13 cellular contexts compared by ENCODE assay signal in genomic region chr13:110503037-110503901, GRCh38. TPM values are rescaled to one million over a fixed set of nuclear protein-coding genes. Genes with fewer than 3 reads are reported as not detected.
A peak's percentile ranks its signal among the peaks of the same experiment; 100 is the strongest.
DNase-seq lines count a peak whose midpoint lies in the region; ATAC-seq and TF ChIP-seq lines count a peak whose summit lies in the region.
"Had no signal": no experiment of that assay in that cellular context is flagged by ENCODE, and none has a peak within 500 bp of the region (broad histone marks: within the 10 kb centered on the region; RNA-seq: fewer than 3 reads in every experiment).

No MANE protein-coding gene starts in this region.

- intact Hi-C loops in psoas muscle (cut with DNase I): no loop called here

- peaks cover 93% of the 10 kb centered on the region for H3K36me3 Mint-ChIP-seq in endodermal cell (ENCODE audit: low read depth)
- H3K36me3 Mint-ChIP-seq: CD8-positive, alpha-beta T cell; stimulated activated effector memory CD8-positive, alpha-beta T cell treated with anti-CD3 and anti-CD28 coated beads, Interleukin-12 subunit alpha, Interleukin-12 subunit beta, amount 100 ng/mL, for 72 hours had no signal

- H3K9ac ChIP-seq in endodermal cell (ENCODE audit: extremely low read depth, low read length, poor library complexity, severe bottlenecking): no peak overlapping the region

- no peaks in the 10 kb centered on the region for H3K27me3 Mint-ChIP-seq in endodermal cell (ENCODE audit: insufficient read depth)

- H3K9me3 ChIP-seq in endodermal cell (ENCODE audit: control insufficient read depth, low read length) (no peaks in the 10 kb centered on the region), psoas muscle (no peaks in the 10 kb centered on the region)
- H3K9me3 ChIP-seq: mucosa of descending colon had no signal

- no peaks in the 10 kb centered on the region for H3K4me1 ChIP-seq in endodermal cell (ENCODE audit: control insufficient read depth, insufficient read depth, low read length)
- H3K4me1 ChIP-seq in psoas muscle: peaks cover 22% of the 10 kb centered on the region

- H3K4me1 Mint-ChIP-seq in endodermal cell: no peaks in the 10 kb centered on the region
- H3K4me1 Mint-ChIP-seq: stimulated activated effector memory CD8-positive, alpha-beta T cell treated with anti-CD3 and anti-CD28 coated beads, Interleukin-12 subunit alpha, Interleukin-12 subunit beta, amount 100 ng/mL, for 72 hours had no signal

- no peak for TF ChIP-seq CTCF in endodermal cell (conservative IDR thresholded peaks at IDR 0.05)
- TF ChIP-seq CTCF in psoas muscle (IDR thresholded peaks at IDR 0.05): no peak

- no peaks in the 10 kb centered on the region for H3K9me3 Mint-ChIP-seq in endodermal cell
- H3K9me3 Mint-ChIP-seq: stimulated activated effector memory CD8-positive, alpha-beta T cell treated with anti-CD3 and anti-CD28 coated beads, Interleukin-12 subunit alpha, Interleukin-12 subunit beta, amount 100 ng/mL, for 72 hours had no signal

- DNase-seq in EL (peak; percentile 55), LHCN-M2 (ENCODE audit: low read depth) (peak; percentile 19), endodermal cell (no peak), psoas muscle (peak in 1 of 2 donors; percentile 39), amniotic stem cell (lab: John Stamatoyannopoulos, UW) (no peak), kidney glomerular epithelial cell (lab: John Stamatoyannopoulos, UW) (no peak)
- DNase-seq: activated CD4-positive, alpha-beta T cell treated with anti-CD3 and anti-CD28 coated beads for 1 hour; CD8-positive, alpha-beta T cell; stimulated activated CD4-positive, alpha-beta T cell treated with anti-CD3 and anti-CD28 coated beads, Interleukin-4, amount 100 ng/mL, for 1 hour had no signal

- WGBS in endodermal cell (ENCODE audit: insufficient coverage in 1 of 2, insufficient read length in 1 of 2), 2 experiments: 84 to 89% methylated on average over 14 to 20 of the region's 20 CpGs
- WGBS in psoas muscle, 3 donors: 68 to 83% (median 70%) methylated on average over 20 of the region's 20 CpGs

- H3K4me3 Mint-ChIP-seq in endodermal cell: no peak overlapping the region
- H3K4me3 Mint-ChIP-seq: CD8-positive, alpha-beta T cell; stimulated activated effector memory CD8-positive, alpha-beta T cell treated with anti-CD3 and anti-CD28 coated beads, Interleukin-12 subunit alpha, Interleukin-12 subunit beta, amount 100 ng/mL, for 72 hours had no signal

- H3K27ac Mint-ChIP-seq in endodermal cell: peak overlapping the region; percentile 61
- H3K27ac Mint-ChIP-seq: CD8-positive, alpha-beta T cell; stimulated activated effector memory CD8-positive, alpha-beta T cell treated with anti-CD3 and anti-CD28 coated beads, Interleukin-12 subunit alpha, Interleukin-12 subunit beta, amount 100 ng/mL, for 72 hours had no signal

- H3K4me3 ChIP-seq in endodermal cell (ENCODE audit: low read length) (no peak overlapping the region), psoas muscle (no peak overlapping the region)
- H3K4me3 ChIP-seq: mucosa of descending colon had no signal

- H3K27me3 ChIP-seq in endodermal cell (ENCODE audit: control insufficient read depth, insufficient read depth, low read length, poor library complexity, severe bottlenecking) (no peaks in the 10 kb centered on the region), psoas muscle (ENCODE audit: insufficient read depth in 3 of 3, low read length in 2 of 3) (no peaks in the 10 kb centered on the region)

- ATAC-seq in psoas muscle (peak; percentile 38 to 62 (median 56)), GM19463 (IDR thresholded peaks at IDR 0.05; ENCODE audit: unreplicated experiment) (no peak), HG02759 (IDR thresholded peaks at IDR 0.05; ENCODE audit: unreplicated experiment) (no peak)
- ATAC-seq: CD8-positive, alpha-beta T cell; stimulated activated effector memory CD8-positive, alpha-beta T cell treated with anti-CD3 and anti-CD28 coated beads, Interleukin-12 subunit alpha, Interleukin-12 subunit beta, amount 100 ng/mL, for 72 hours had no signal

- no peak overlapping the region for H3K27ac ChIP-seq in endodermal cell (ENCODE audit: low read depth, low read length)
- H3K27ac ChIP-seq in psoas muscle: peak overlapping the region; percentile 63

- H3K36me3 ChIP-seq in endodermal cell (ENCODE audit: control insufficient read depth, insufficient read depth, low read length): peaks cover 93% of the 10 kb centered on the region
- peaks cover 0 to 61% of the 10 kb centered on the region in 2 donors for H3K36me3 ChIP-seq in psoas muscle (ENCODE audit: insufficient read depth in 1 of 2, low read depth in 1 of 2)

RNA-seq across cellular contexts. Expression of gene RAB20, which starts 58.3 kb away (rescaled TPM):
- total RNA-seq in LHCN-M2 (2014; rRNA removed) (6.2 and 8.1 TPM in 2 replicates), endodermal cell (10 to 100 TPM; 12.6 to 14.2 TPM), psoas muscle (1 to 10 TPM; 2.3 to 6.8 (median 3.0) TPM)
- polyA plus RNA-seq in LHCN-M2 (2012): 5.4 TPM
- 5.4 TPM for polyA plus RNA-seq in endodermal cell (2013, experiment 1 of 2)
- polyA plus RNA-seq in endodermal cell (2013, experiment 2 of 2): 6.1 TPM
- polyA plus RNA-seq in psoas muscle: 10 to 100 TPM in 1 of 3 donors, 1 to 10 TPM in 2; 1.2 to 20.5 (median 2.7) TPM

Comparison
In these comparisons a context has a peak if more than half of its experiments do, and no peak if none do; other contexts are left out.
1. DNase-seq: peak in EL (single experiment) and LHCN-M2 (single experiment); none in endodermal cell (single experiment), amniotic stem cell (single experiment) and kidney glomerular epithelial cell (single experiment).
2. ATAC-seq: peak in psoas muscle (4 of 4); none in GM19463 (single experiment) and HG02759 (single experiment).